9 cellular contexts compared by ENCODE assay signal in the genomic region with DNA sequence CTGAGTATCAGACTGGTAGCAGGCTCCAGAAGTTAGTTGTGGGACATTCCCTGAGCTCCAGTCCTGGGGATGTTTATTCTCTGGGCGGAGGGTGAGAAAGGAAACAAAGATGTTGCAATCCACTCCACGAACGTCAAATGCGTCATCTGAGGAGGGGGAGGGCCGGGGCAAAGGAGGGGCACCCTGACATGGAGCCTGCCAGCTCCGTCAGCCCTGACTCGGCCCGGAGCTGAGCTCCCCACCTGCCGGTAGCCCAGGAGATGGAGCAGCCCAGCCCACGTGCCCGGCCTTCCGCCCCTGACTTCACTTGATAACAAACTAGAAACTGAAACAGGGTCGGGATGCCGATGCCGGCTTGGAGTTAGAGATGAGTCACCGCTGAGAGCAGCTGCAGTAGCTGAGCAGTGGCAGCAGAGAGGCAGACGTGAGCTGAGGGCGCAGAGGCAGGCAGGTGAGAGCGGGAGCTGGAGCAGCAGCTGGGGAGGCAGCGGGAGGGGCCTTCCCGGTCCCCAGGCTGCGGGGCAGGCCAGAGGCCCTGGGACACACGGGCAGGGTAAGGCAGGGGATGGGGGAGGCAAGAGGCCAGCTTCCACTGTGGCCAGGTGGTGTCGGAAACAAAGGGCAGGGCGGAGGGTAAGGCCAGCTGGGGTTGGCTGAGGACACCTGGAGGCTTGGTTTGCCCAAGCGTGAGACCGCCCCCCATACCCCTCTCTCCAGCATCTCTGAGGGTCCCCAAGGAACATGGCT. TPM values are rescaled to one million over a fixed set of nuclear protein-coding genes. Genes with fewer than 3 reads are reported as not detected.
DNase-seq lines count a peak whose midpoint lies in the region; ATAC-seq, FAIRE-seq and TF ChIP-seq lines count a peak whose summit lies in the region.
"Had no signal": no experiment of that assay in that cellular context is flagged by ENCODE, and none has a peak within 500 bp of the region (broad histone marks: within the 10 kb centered on the region; RNA-seq: fewer than 3 reads in every experiment).

A gene (plus strand): TSS at position 391 of the 747 bp plus-strand sequence. CDS start 351 bp downstream, at position 742.

- H3K27me3 ChIP-seq in AG04450 (ENCODE audit: control insufficient read depth, insufficient read depth, low read length) (no peaks in the 10 kb centered on the region), keratinocyte (ENCODE audit: control insufficient read depth, extremely low read depth, insufficient read depth, low read length) (no peaks in the 10 kb centered on the region)

- H3K4me1 ChIP-seq in keratinocyte (ENCODE audit: control insufficient read depth, extremely low read depth, insufficient read depth, low read length) = peaks cover 33% of the 10 kb centered on the region

- peak within 1 kb of the TSS; percentile 86 for H3K4me2 ChIP-seq in keratinocyte (ENCODE audit: control insufficient read depth, extremely low read depth, insufficient read depth, low read depth, low read length)

- POLR2A ChIA-PET in AG04450 (lab: Yijun Ruan, JAX) = interaction anchor here (0.5 to 1.6 kb wide), 13 partner anchors 9 to 402 kb away, joined by 3 to 18 read pairs (median 3); a partner anchor contains a TSS

- no peaks in the 10 kb centered on the region for H3K27me3 Mint-ChIP-seq in central memory CD8-positive, alpha-beta T cell

- peak within 1 kb of the TSS; percentile 86 for H3K4me3 Mint-ChIP-seq in central memory CD8-positive, alpha-beta T cell

- H2AFZ ChIP-seq in keratinocyte (ENCODE audit: control insufficient read depth, low read length) = peak within 1 kb of the TSS; percentile 80

- ATAC-seq in GM18867 (IDR thresholded peaks at IDR 0.05; ENCODE audit: unreplicated experiment) (peak; percentile 66), HG03097 (IDR thresholded peaks at IDR 0.05; ENCODE audit: low FRiP score, unreplicated experiment) (peak; percentile 68)
- peak; percentile 83 to 86 for ATAC-seq in activated CD4-positive, CD25-positive, alpha-beta regulatory T cell treated with anti-CD3 and anti-CD28 coated beads, Interleukin-2, amount 50 U/mL, for 24 hours
- peak; percentile 82 for ATAC-seq in central memory CD8-positive, alpha-beta T cell (replicated peaks; ENCODE audit: extremely low read depth, poor library complexity, severe bottlenecking)

- no peaks in the 10 kb centered on the region for H3K9me3 Mint-ChIP-seq in central memory CD8-positive, alpha-beta T cell

- peaks cover 3% of the 10 kb centered on the region for H3K9me1 ChIP-seq in keratinocyte (ENCODE audit: control insufficient read depth, extremely low read depth, insufficient read depth, low read length)

- H3K4me1 Mint-ChIP-seq in central memory CD8-positive, alpha-beta T cell = peaks cover 59% of the 10 kb centered on the region

- no peaks in the 10 kb centered on the region for H4K20me1 ChIP-seq in keratinocyte (ENCODE audit: control insufficient read depth, extremely low read depth, insufficient read depth, low read length)

- H3K36me3 Mint-ChIP-seq in central memory CD8-positive, alpha-beta T cell (ENCODE audit: insufficient read depth) = peaks cover 49% of the 10 kb centered on the region

- H3K4me3 ChIP-seq in AG04450 (ENCODE audit: low read depth, low read length) (peak within 1 kb of the TSS; percentile 58), keratinocyte (ENCODE audit: control insufficient read depth in 2 of 3, extremely low read depth in 1 of 3, insufficient read depth in 2 of 3, low read depth in 1 of 3, low read length in 3 of 3) (peak within 1 kb of the TSS; percentile 35 to 62 (median 48))

- peak; percentile 58 for FAIRE-seq in keratinocyte (lab: Jason Lieb, UNC)
- FAIRE-seq: TTC549 had no signal

- dilution Hi-C loops in keratinocyte (cut with MboI; ENCODE audit: extremely low pct_ligation_motif_present, low sequenced_read_pairs) = no loop called here

- TF ChIP-seq CTCF in AG04450 (IDR thresholded peaks at IDR 0.05; ENCODE audit: low read depth, low read length) (peak; percentile 50), keratinocyte (optimal IDR thresholded peaks at IDR 0.05 in 1 of 3, IDR thresholded peaks at IDR 0.05 in 1 of 3, conservative IDR thresholded peaks at IDR 0.05 in 1 of 3; ENCODE audit: extremely low read depth in 1 of 3, insufficient read depth in 2 of 3, low read length in 3 of 3) (peak; percentile 54 to 75 (median 75))

- H3K9me3 ChIP-seq in AG04450 (ENCODE audit: control insufficient read depth, insufficient read depth, low read length) (no peaks in the 10 kb centered on the region; the same call in 1 of the 2 replicates), keratinocyte (ENCODE audit: control insufficient read depth, low read depth, low read length) (no peaks in the 10 kb centered on the region)

- H3K9ac ChIP-seq in keratinocyte (ENCODE audit: control insufficient read depth, extremely low read depth, insufficient read depth, low read length) = peak within 1 kb of the TSS; percentile 78

- DNase-seq in AG04450 (ENCODE audit: low read depth, low spot score) (peak; percentile 96), NCI-H226 (peak; percentile 100), keratinocyte (ENCODE audit: low read depth, low spot score) (peak; percentile 94)
- DNase-seq in central memory CD8-positive, alpha-beta T cell (ENCODE audit: low spot score in 2 of 2) = peak; percentile 88 to 99
- DNase-seq in stimulated activated CD4-positive, alpha-beta T cell treated with anti-CD3 and anti-CD28 coated beads, Interleukin-15, amount 100 ng/mL, for 24 hours = peak; percentile 96

- H3K36me3 ChIP-seq in keratinocyte (ENCODE audit: control insufficient read depth in 2 of 2, extremely low read depth in 1 of 2, insufficient read depth in 2 of 2, low read length in 2 of 2) = peaks cover 2 to 13% of the 10 kb centered on the region in 2 experiments

- H3K27ac ChIP-seq in AG04450 (ENCODE audit: low read depth, low read length) (peak within 1 kb of the TSS; percentile 99), keratinocyte (ENCODE audit: control insufficient read depth, insufficient read depth, low read length) (peak within 1 kb of the TSS; percentile 92)

- H3K79me2 ChIP-seq in keratinocyte (ENCODE audit: control insufficient read depth, insufficient read depth, low read length) = no peaks in the 10 kb centered on the region

- CTCF ChIA-PET in AG04450 (lab: Charles Lee) = interaction anchor here (0.8 to 1.3 kb wide), 6 partner anchors 11 to 251 kb away, joined by 3 to 5 read pairs (median 4); a partner anchor contains a TSS

- peak within 1 kb of the TSS; percentile 98 for H3K27ac Mint-ChIP-seq in central memory CD8-positive, alpha-beta T cell (ENCODE audit: low read depth)

RNA-seq across cellular contexts. Expression of the gene that starts here (rescaled TPM):
- polyA plus RNA-seq in AG04450 (2011; rRNA removed) (5.2 and 5.5 TPM in 2 replicates), keratinocyte (8.5 to 10.6 TPM (median 8.9 TPM) in 3 replicates)
- 1.4 and 1.6 TPM in 2 replicates for polyA minus RNA-seq in AG04450 (2011; rRNA and poly(A)+ RNA removed)
- 34.8 TPM for polyA plus RNA-seq in keratinocyte (2011; ENCODE audit: low read depth)
- polyA plus RNA-seq in keratinocyte (2011; cell fraction: cytosol; rRNA removed) = 2.9 and 7.9 TPM in 2 replicates
- polyA plus RNA-seq in keratinocyte (2011; cell fraction: nucleus; rRNA removed) = 4.1 and 4.9 TPM in 2 replicates
- 20.8 and 27.8 TPM in 2 replicates for polyA plus RNA-seq in keratinocyte (2012; ENCODE audit: low replicate concordance)
- polyA minus RNA-seq in keratinocyte = 4.0 to 14.3 TPM (median 4.4 TPM) in 3 replicates
- polyA minus RNA-seq in keratinocyte (2011; cell fraction: cytosol; rRNA and poly(A)+ RNA removed) = 10.0 TPM
- polyA minus RNA-seq in keratinocyte (2011; cell fraction: nucleus; rRNA and poly(A)+ RNA removed) = 4.4 and 7.2 TPM in 2 replicates

Comparison
In these comparisons a context has a peak if more than half of its experiments do, and no peak if none do; other contexts are left out.
1. Peak in every context shown above with its lines: DNase-seq, ATAC-seq, H3K4me3 ChIP-seq and H3K27ac ChIP-seq.